8 cellular contexts compared by ENCODE assay signal in genomic region chr17:2400877-2401425, GRCh38.
DNase-seq lines count a peak whose midpoint lies in the region; ATAC-seq lines count a peak whose summit lies in the region.

Gene MNT, minus strand, starts transcription at chr17:2401060. Its CDS starts 348 bp downstream, at chr17:2400712.

- peak; percentile 92 for DNase-seq in AG08395 (ENCODE audit: low spot score)
- peak; percentile 80 to 96 for DNase-seq in NCI-H446 (lab: John Stamatoyannopoulos, UW)
- peak; percentile 92 for DNase-seq in cerebellar cortex (ENCODE audit: low spot score)
- peak; percentile 90 for DNase-seq in kidney glomerular epithelial cell (lab: John Stamatoyannopoulos, UW)
- peak; percentile 95 for DNase-seq in stimulated activated CD4-positive, alpha-beta T cell treated with anti-CD3 and anti-CD28 coated beads, Interleukin-15, amount 100 ng/mL, for 24 hours

- peak; percentile 32 for ATAC-seq in GM19023 (IDR thresholded peaks at IDR 0.05; ENCODE audit: unreplicated experiment)
- peak; percentile 38 for ATAC-seq in HG03175 (IDR thresholded peaks at IDR 0.05; ENCODE audit: unreplicated experiment)
- ATAC-seq in activated CD4-positive, CD25-positive, alpha-beta regulatory T cell treated with anti-CD3 and anti-CD28 coated beads, Interleukin-2, amount 50 U/mL, for 24 hours: peak; percentile 37 to 44

Comparison
In these comparisons a context has a peak if more than half of its experiments do, and no peak if none do; other contexts are left out.
1. Peak in every context shown above with its lines: DNase-seq and ATAC-seq.